ENCODE assay signal across 1 cellular context in genomic region chr5:43069401-43069720, GRCh38.
TF ChIP-seq lines count a peak whose summit lies in the region.

No MANE protein-coding gene starts in this region.

TF ChIP-seq in GM12878, 131 proteins besides CTCF, POLR2A, EP300 and RAD21:
- TF ChIP-seq NR2F1 (conservative IDR thresholded peaks at IDR 0.05) (peak; percentile 31; the same call in 1 of the 2 replicates), RELB (IDR thresholded peaks at IDR 0.05; ENCODE audit: low read depth) (0 out of 2 replicates have a peak, but pooled peaks have one; percentile 33), MEF2B (IDR thresholded peaks at IDR 0.05; ENCODE audit: partially characterized antibody, poor library complexity, severe bottlenecking) (peak; percentile 14), IKZF1 (conservative IDR thresholded peaks at IDR 0.05) (0 out of 2 replicates have a peak, but pooled peaks have one; percentile 33)
